Comparison of ENCODE assay signal across 35 cellular contexts in genomic region chr20:48090784-48091183, GRCh38.
"Had no signal": no experiment of that assay in that cellular context is flagged by ENCODE, and none has a peak within 500 bp of the region (broad histone marks: within the 10 kb centered on the region; RNA-seq: fewer than 3 reads in every experiment).

No MANE protein-coding gene starts in this region.

- H3K36me3 ChIP-seq: MG63 had no signal

- H3K4me3 ChIP-seq: MG63 had no signal

- H3K9ac ChIP-seq: KMS-11 had no signal

- H3K9me3 ChIP-seq: MG63 had no signal

- H3K4me2 ChIP-seq: KMS-11 had no signal

- DNase-seq: Karpas-422, Kasumi-1, KG1, MG63, MM.1S, MV-4-11, NCI-H1048, NCI-H1092, NCI-H1092 treated with DMSO at 0.1 percent for 48 hours, NCI-H1105, NCI-H1105 treated with DMSO at 0.1 percent for 48 hours, NCI-H1417, NCI-H1417 treated with DMSO at 0.1 percent for 48 hours, NCI-H1436, NCI-H1436 treated with DMSO at 0.1 percent for 48 hours, NCI-H146, NCI-H1694, NCI-H1694 treated with DMSO at 0.1 percent for 48 hours, NCI-H187, NCI-H187 treated with DMSO at 0.1 percent for 48 hours, NCI-H1930, NCI-H2029, NCI-H2029 treated with DMSO at 0.1 percent for 48 hours, NCI-H2081 treated with DMSO at 0.1 percent for 48 hours, NCI-H2107, NCI-H2171, NCI-H2171 treated with DMSO at 0.1 percent for 48 hours, NCI-H2227 treated with DMSO at 0.1 percent for 48 hours, NCI-H226, NCI-H345, NCI-H446, NCI-H446 treated with DMSO at 0.1 percent for 48 hours, NCI-H510A, NCI-H510A treated with DMSO at 0.1 percent for 48 hours had no signal

- H3K27ac ChIP-seq: KMS-11 had no signal
